24 cellular contexts compared by ENCODE assay signal in the genomic region with DNA sequence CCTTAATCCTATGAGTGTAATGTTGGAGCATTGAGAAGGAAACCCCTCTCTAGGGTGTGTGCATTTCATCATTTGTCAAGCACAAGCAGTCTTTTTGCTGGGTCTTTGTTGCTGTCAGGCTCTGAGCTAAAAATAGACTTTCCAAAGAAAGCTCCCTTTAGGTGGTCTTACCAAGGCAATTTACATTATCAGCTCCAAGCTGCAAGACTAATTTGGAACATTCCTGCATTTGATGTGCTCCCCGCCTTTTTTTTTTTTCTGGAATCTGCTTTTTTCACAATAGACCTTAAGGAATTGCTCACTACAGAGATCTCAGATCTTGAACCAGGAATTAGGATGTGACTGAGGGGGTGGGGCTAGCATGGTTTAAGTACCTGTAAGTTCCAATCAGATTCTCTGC.
"Had no signal": no experiment of that assay in that cellular context is flagged by ENCODE, and none has a peak within 500 bp of the region (broad histone marks: within the 10 kb centered on the region; RNA-seq: fewer than 3 reads in every experiment).

No MANE protein-coding gene starts in this region.

- H3K27me3 ChIP-seq: testis had no signal

- H3K4me1 Mint-ChIP-seq: activated CD4-positive, alpha-beta T cell treated with anti-CD3 and anti-CD28 coated beads, Interleukin-2, amount 10 ng/mL, durations not matched to agents 7 days and 5 days; activated CD8-positive, alpha-beta memory T cell treated with anti-CD3 and anti-CD28 coated beads, Interleukin-2, amount 10 ng/mL, durations not matched to agents 7 days and 5 days; activated naive CD4-positive, alpha-beta T cell treated with anti-CD3 and anti-CD28 coated beads, Interleukin-2, amount 50 U/mL, for 24 hours had no signal

- H3K4me1 ChIP-seq: testis had no signal

- H3K9me3 ChIP-seq: testis had no signal

- H3K4me3 ChIP-seq: mucosa of descending colon, testis had no signal

- H3K27ac ChIP-seq: testis had no signal

- H3K36me3 Mint-ChIP-seq: activated CD8-positive, alpha-beta memory T cell treated with anti-CD3 and anti-CD28 coated beads, Interleukin-2, amount 10 ng/mL, durations not matched to agents 7 days and 5 days; activated naive CD4-positive, alpha-beta T cell treated with anti-CD3 and anti-CD28 coated beads, Interleukin-2, amount 50 U/mL, for 24 hours; brain; type B pancreatic cell had no signal

- H3K27me3 Mint-ChIP-seq: activated CD4-positive, alpha-beta T cell treated with anti-CD3 and anti-CD28 coated beads, Interleukin-2, amount 10 ng/mL, durations not matched to agents 7 days and 5 days; activated CD8-positive, alpha-beta memory T cell treated with anti-CD3 and anti-CD28 coated beads, Interleukin-2, amount 10 ng/mL, durations not matched to agents 7 days and 5 days; activated CD8-positive, alpha-beta T cell treated with anti-CD3 and anti-CD28 coated beads for 36 hours; activated naive CD4-positive, alpha-beta T cell treated with anti-CD3 and anti-CD28 coated beads, Interleukin-2, amount 50 U/mL, for 24 hours; progenitor cell of endocrine pancreas; type B pancreatic cell had no signal

- DNase-seq: activated CD4-positive, alpha-beta T cell treated with anti-CD3 and anti-CD28 coated beads, Interleukin-2, amount 10 ng/mL, durations not matched to agents 7 days and 5 days; activated CD8-positive, alpha-beta memory T cell treated with anti-CD3 and anti-CD28 coated beads, Interleukin-2, amount 10 ng/mL, durations not matched to agents 7 days and 5 days; activated CD8-positive, alpha-beta T cell treated with anti-CD3 and anti-CD28 coated beads for 36 hours; activated gamma-delta T cell treated with Interleukin-2 at 50 U/mL for 16 hours; activated T-cell treated with anti-CD3 and anti-CD28 coated beads for 4 hours; aorta; central memory CD4-positive, alpha-beta T cell; dermis blood vessel endothelial cell; effector CD8-positive, alpha-beta T cell; erythroblast; foreskin fibroblast; islet precursor cell; left cardiac atrium; mucosa of descending colon; nephron progenitor cell; retina; stimulated activated CD4-positive, alpha-beta T cell treated with anti-CD3 and anti-CD28 coated beads, Interleukin-2, amount 100 ng/mL, for 48 hours; stimulated activated naive CD4-positive, alpha-beta T cell; testis had no signal

- H3K4me3 Mint-ChIP-seq: activated CD4-positive, alpha-beta T cell treated with anti-CD3 and anti-CD28 coated beads, Interleukin-2, amount 10 ng/mL, durations not matched to agents 7 days and 5 days; activated CD8-positive, alpha-beta memory T cell treated with anti-CD3 and anti-CD28 coated beads, Interleukin-2, amount 10 ng/mL, durations not matched to agents 7 days and 5 days; activated CD8-positive, alpha-beta T cell treated with anti-CD3 and anti-CD28 coated beads for 36 hours; activated naive CD4-positive, alpha-beta T cell treated with anti-CD3 and anti-CD28 coated beads, Interleukin-2, amount 50 U/mL, for 24 hours; activated T-helper 1 cell treated with anti-CD3 and anti-CD28 coated beads, Interleukin-12 subunit alpha, Interleukin-12 subunit beta, Interleukin-2, Interleukin-4 antibody, amounts not matched to agents 30 ng/mL and 10 ng/mL and 1 ng/mL, durations not matched to agents 14 hours and 24 hours and 36 hours; brain; nephron progenitor cell; type B pancreatic cell had no signal

- H3K27ac Mint-ChIP-seq: activated CD4-positive, alpha-beta T cell treated with anti-CD3 and anti-CD28 coated beads, Interleukin-2, amount 10 ng/mL, durations not matched to agents 7 days and 5 days; activated CD8-positive, alpha-beta memory T cell treated with anti-CD3 and anti-CD28 coated beads, Interleukin-2, amount 10 ng/mL, durations not matched to agents 7 days and 5 days; activated CD8-positive, alpha-beta T cell treated with anti-CD3 and anti-CD28 coated beads for 36 hours; activated naive CD4-positive, alpha-beta T cell treated with anti-CD3 and anti-CD28 coated beads, Interleukin-2, amount 50 U/mL, for 24 hours; activated T-helper 1 cell treated with anti-CD3 and anti-CD28 coated beads, Interleukin-12 subunit alpha, Interleukin-12 subunit beta, Interleukin-2, Interleukin-4 antibody, amounts not matched to agents 30 ng/mL and 10 ng/mL and 1 ng/mL, durations not matched to agents 14 hours and 24 hours and 36 hours; progenitor cell of endocrine pancreas; type B pancreatic cell had no signal
